26 cellular contexts compared by ENCODE assay signal in genomic region chr17:45264430-45264829, GRCh38. TPM values are rescaled to one million over a fixed set of nuclear protein-coding genes. Genes with fewer than 3 reads are reported as not detected.
"Had no signal": no experiment of that assay in that cellular context is flagged by ENCODE, and none has a peak within 500 bp of the region (broad histone marks: within the 10 kb centered on the region; RNA-seq: fewer than 3 reads in every experiment).

No MANE protein-coding gene starts in this region.

- H3K27ac ChIP-seq: ascending aorta, brain microvascular endothelial cell, left lung, thyroid gland had no signal

- FAIRE-seq: endothelial cell of umbilical vein, TTC549 had no signal

- H3K9me3 ChIP-seq: ascending aorta, left lung, sigmoid colon, thyroid gland had no signal

- H3K27me3 ChIP-seq: ascending aorta, brain microvascular endothelial cell, left lung, sigmoid colon, thyroid gland had no signal

- DNase-seq: activated CD4-positive, alpha-beta T cell treated with anti-CD3 and anti-CD28 coated beads for 4 hours; activated CD4-positive, alpha-beta T cell treated with anti-CD3 and anti-CD28 coated beads, Interleukin-2, amount 50 U/mL, for 48 hours; activated gamma-delta T cell; brain microvascular endothelial cell; caudate nucleus; dermis blood vessel endothelial cell; effector memory CD8-positive, alpha-beta T cell; foreskin melanocyte; hippocampal formation; kidney glomerular epithelial cell; naive thymus-derived CD4-positive, alpha-beta T cell; posterior cingulate gyrus; stimulated activated CD4-positive, alpha-beta T cell treated with anti-CD3 and anti-CD28 coated beads, Interleukin-4, amount 100 ng/mL, for 24 hours; substantia nigra; T-helper 1 cell; thyroid gland had no signal

- ATAC-seq: activated naive CD4-positive, alpha-beta T cell treated with anti-CD3 and anti-CD28 coated beads, Interleukin-2, amount 50 U/mL, for 72 hours; effector memory CD8-positive, alpha-beta T cell; esophagus mucosa; left lung; naive thymus-derived CD4-positive, alpha-beta T cell; WTC11 had no signal

- H3K4me3 ChIP-seq: ascending aorta, left lung, sigmoid colon, thyroid gland had no signal

RNA-seq across cellular contexts. Expression of gene SPATA32, which starts 2.5 kb away (rescaled TPM):
- total RNA-seq: ascending aorta, dermis blood vessel endothelial cell, endothelial cell of umbilical vein, left lung, lung microvascular endothelial cell, sigmoid colon, thyroid gland, ureter had no signal
- polyA plus RNA-seq: endothelial cell of umbilical vein had no signal
